In genomic region chr18:9838144-9838877, GRCh38 we compare ENCODE assay signal across 9 cellular contexts. TPM values are rescaled to one million over a fixed set of nuclear protein-coding genes. Genes with fewer than 3 reads are reported as not detected.
DNase-seq lines count a peak whose midpoint lies in the region; ATAC-seq lines count a peak whose summit lies in the region.
"Had no signal": no experiment of that assay in that cellular context is flagged by ENCODE, and none has a peak within 500 bp of the region (broad histone marks: within the 10 kb centered on the region; RNA-seq: fewer than 3 reads in every experiment).

No MANE protein-coding gene starts in this region.

- DNase-seq in LoVo (ENCODE audit: low spot score), result peak; percentile 68
- peak; percentile 55 to 64 for DNase-seq in SJCRH30
- DNase-seq in iPS DF 6.9 (ENCODE audit: low read depth, low spot score), result peak; percentile 63
- DNase-seq in NOMO-1 treated with dmso at 0.1 percent for 144 hours (lab: John Stamatoyannopoulos, UW; ENCODE audit: unreplicated experiment), result no peak
- no peak for DNase-seq in activated CD4-positive, alpha-beta T cell treated with anti-CD3 and anti-CD28 coated beads, Interleukin-2, amount 50 U/mL, for 4 hours
- DNase-seq: MM.1S had no signal

- peak overlapping the region in 2 of 3 donors; percentile 51 to 52 for H3K9ac ChIP-seq in skeletal muscle tissue (ENCODE audit: low read depth in 1 of 3, low read length in 3 of 3)

- H3K27me3 ChIP-seq in SJCRH30 (no peaks in the 10 kb centered on the region), iPS DF 6.9 (ENCODE audit: control insufficient read depth, insufficient read depth, low read length) (no peaks in the 10 kb centered on the region), skeletal muscle tissue (ENCODE audit: control insufficient read depth in 3 of 3, insufficient read depth in 3 of 3, low read length in 3 of 3) (no peaks in the 10 kb centered on the region)
- H3K27me3 ChIP-seq: adrenal gland had no signal

- no CpG with 5 or more reads among the region's 10 CpGs for WGBS in iPS DF 6.9 (ENCODE audit: insufficient coverage, insufficient read length)

- H3K4me3 ChIP-seq in SJCRH30, result no peak overlapping the region
- no peak overlapping the region for H3K4me3 ChIP-seq in iPS DF 6.9 (ENCODE audit: low read length)
- peak overlapping the region in 2 of 3 donors; percentile 4 to 31 for H3K4me3 ChIP-seq in skeletal muscle tissue (ENCODE audit: low read length in 3 of 3)
- H3K4me3 ChIP-seq: adrenal gland had no signal

- no peak for ATAC-seq in activated CD4-positive, CD25-positive, alpha-beta regulatory T cell treated with anti-CD3 and anti-CD28 coated beads, Interleukin-2, amount 50 U/mL, for 24 hours

- H3K9me3 ChIP-seq in SJCRH30 (replicated peaks) (no peaks in the 10 kb centered on the region), iPS DF 6.9 (ENCODE audit: control insufficient read depth, insufficient read depth, low read length) (no peaks in the 10 kb centered on the region), skeletal muscle tissue (ENCODE audit: control insufficient read depth in 3 of 3, low read length in 3 of 3) (no peaks in the 10 kb centered on the region)
- H3K9me3 ChIP-seq: adrenal gland had no signal

- H3K36me3 ChIP-seq in SJCRH30 (no peaks in the 10 kb centered on the region), iPS DF 6.9 (ENCODE audit: control insufficient read depth, insufficient read depth, low read length) (no peaks in the 10 kb centered on the region), skeletal muscle tissue (ENCODE audit: control insufficient read depth in 3 of 3, insufficient read depth in 3 of 3, low read length in 3 of 3) (no peaks in the 10 kb centered on the region)
- H3K36me3 ChIP-seq: adrenal gland had no signal

- H3K4me1 ChIP-seq in SJCRH30 (peaks cover 11% of the 10 kb centered on the region; the same call in 1 of the 2 replicates), iPS DF 6.9 (ENCODE audit: control insufficient read depth, insufficient read depth, low read length) (peaks cover 10% of the 10 kb centered on the region; the same call in 1 of the 2 replicates), skeletal muscle tissue (ENCODE audit: control insufficient read depth in 3 of 3, insufficient read depth in 3 of 3, low read length in 3 of 3) (peaks cover 38 to 66% (median 51%) of the 10 kb centered on the region in 3 donors)

- no peak overlapping the region for H3K27ac ChIP-seq in SJCRH30
- H3K27ac ChIP-seq in iPS DF 6.9 (ENCODE audit: low read length), result no peak overlapping the region
- peak overlapping the region; percentile 82 for H3K27ac ChIP-seq in skeletal muscle tissue (ENCODE audit: low read depth, low read length)
- H3K27ac ChIP-seq: adrenal gland had no signal

RNA-seq across cellular contexts. Expression of gene TXNDC2, which starts 47.5 kb away (rescaled TPM):
- total RNA-seq in SJCRH30 (2014; rRNA removed; shearing (Covaris generic)), result 0.06 and 0.08 TPM in 2 replicates
- not detected for total RNA-seq in skeletal muscle tissue

Comparison
In these comparisons a context has a peak if more than half of its experiments do, and no peak if none do; other contexts are left out.
1. DNase-seq: peak in LoVo (single experiment), SJCRH30 (2 of 2) and iPS DF 6.9 (single experiment); none in NOMO-1 treated with dmso at 0.1 percent for 144 hours (single experiment) and activated CD4-positive, alpha-beta T cell treated with anti-CD3 and anti-CD28 coated beads, Interleukin-2, amount 50 U/mL, for 4 hours (0 of 2).
2. H3K4me3 ChIP-seq: peak in skeletal muscle tissue (2 of 3); none in SJCRH30 (single experiment) and iPS DF 6.9 (single experiment).